22 cellular contexts compared by ENCODE assay signal in the genomic region with DNA sequence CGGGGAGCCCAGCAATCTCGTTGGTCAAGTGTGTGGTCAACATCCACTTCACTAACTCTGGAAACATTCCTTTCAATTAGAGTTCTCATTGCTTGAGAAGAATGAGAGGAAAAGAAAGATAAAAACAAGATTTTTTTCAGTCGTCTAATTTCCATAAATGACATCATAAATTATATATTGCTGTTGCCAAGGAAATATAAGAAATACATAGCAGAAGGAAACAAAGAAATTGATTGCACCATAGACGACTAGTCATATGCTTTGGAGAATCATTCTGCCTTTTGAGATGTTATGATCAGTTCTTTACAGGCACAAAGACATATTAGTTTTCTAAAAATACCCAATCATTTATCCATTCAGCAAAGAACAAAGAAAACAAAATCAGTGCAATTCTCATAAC. TPM values are rescaled to one million over a fixed set of nuclear protein-coding genes. Genes with fewer than 3 reads are reported as not detected.
DNase-seq lines count a peak whose midpoint lies in the region; ATAC-seq, FAIRE-seq and TF ChIP-seq lines count a peak whose summit lies in the region.
"Had no signal": no experiment of that assay in that cellular context is flagged by ENCODE, and none has a peak within 500 bp of the region (broad histone marks: within the 10 kb centered on the region; RNA-seq: fewer than 3 reads in every experiment).

No MANE protein-coding gene starts in this region.

- no peaks in the 10 kb centered on the region for H3K27me3 Mint-ChIP-seq in CD14-positive monocyte (ENCODE audit: low read depth in 3 of 3)
- H3K27me3 Mint-ChIP-seq: activated CD4-positive, alpha-beta T cell treated with anti-CD3 and anti-CD28 coated beads, Interleukin-2, amount 10 ng/mL, durations not matched to agents 7 days and 5 days had no signal

- peaks cover 41% of the 10 kb centered on the region for H3K4me1 Mint-ChIP-seq in CD14-positive monocyte

- H3K36me3 ChIP-seq in bronchial epithelial cell (ENCODE audit: control insufficient read depth, insufficient read depth, low read length) (no peaks in the 10 kb centered on the region), stomach (no peaks in the 10 kb centered on the region)

- intact Hi-C loops in CD14-positive monocyte (cut with micrococcal nuclease) (no loop called here), stomach (cut with DNase I; ENCODE audit: low total_unique reads) (no loop called here)

- H3K4me3 Mint-ChIP-seq in CD14-positive monocyte: no peak overlapping the region
- H3K4me3 Mint-ChIP-seq: activated CD4-positive, alpha-beta T cell treated with anti-CD3 and anti-CD28 coated beads, Interleukin-2, amount 10 ng/mL, durations not matched to agents 7 days and 5 days had no signal

- TF ChIP-seq CTCF in CD14-positive monocyte (IDR thresholded peaks at IDR 0.05) (no peak), bronchial epithelial cell (IDR thresholded peaks at IDR 0.05; ENCODE audit: insufficient read depth, low read length, severe bottlenecking) (no peak), stomach (IDR thresholded peaks at IDR 0.05) (no peak)

- 55 to 68% (median 65%) methylated on average over 4 of the region's 4 CpGs for WGBS in stomach, 5 donors

- H3K9me3 ChIP-seq in stomach: no peaks in the 10 kb centered on the region

- H3K9me3 Mint-ChIP-seq in CD14-positive monocyte: peaks cover 0 to 7% (median 0%) of the 10 kb centered on the region in 7 donors

- FAIRE-seq in bronchial epithelial cell (lab: Jason Lieb, UNC): no peak
- FAIRE-seq: G401.6 had no signal

- ATAC-seq in GM19023 (IDR thresholded peaks at IDR 0.05; ENCODE audit: unreplicated experiment): no peak

- TF ChIP-seq EP300 in stomach (IDR thresholded peaks at IDR 0.05): no peak

- H3K4me3 ChIP-seq in bronchial epithelial cell (ENCODE audit: low read depth, low read length) (no peak overlapping the region), stomach (no peak overlapping the region)

- H3K36me3 Mint-ChIP-seq in CD14-positive monocyte: no peaks in the 10 kb centered on the region

- TF ChIP-seq POLR2A in stomach (IDR thresholded peaks at IDR 0.05): no peak

- H3K27me3 ChIP-seq in bronchial epithelial cell (ENCODE audit: control insufficient read depth, insufficient read depth, low read length) (no peaks in the 10 kb centered on the region), layer of hippocampus (ENCODE audit: control insufficient read depth, insufficient read depth, low read length) (no peaks in the 10 kb centered on the region), stomach (no peaks in the 10 kb centered on the region)

- H3K27ac ChIP-seq in layer of hippocampus (ENCODE audit: low read depth, low read length) (peak overlapping the region; percentile 7), stomach (peak overlapping the region in 4 of 5 donors; percentile 21 to 74 (median 68))

- DNase-seq in CD14-positive monocyte (ENCODE audit: low spot score): no peak
- DNase-seq in bronchial epithelial cell (ENCODE audit: low read depth): peak; percentile 56
- DNase-seq in stomach: no peak
- DNase-seq in superior temporal gyrus (ENCODE audit: extremely low spot score): no peak
- no peak for DNase-seq in KG1 (lab: John Stamatoyannopoulos, UW)
- no peak for DNase-seq in HuH-7 (ENCODE audit: low spot score)
- DNase-seq: activated CD4-positive, alpha-beta T cell treated with anti-CD3 and anti-CD28 coated beads, Interleukin-2, amount 10 ng/mL, durations not matched to agents 7 days and 5 days; activated CD8-positive, alpha-beta memory T cell treated with anti-CD3 and anti-CD28 coated beads, Interleukin-2, amount 50 U/mL, for 4 hours; activated effector memory CD4-positive, alpha-beta T cell treated with anti-CD3 and anti-CD28 coated beads, Interleukin-2, amount 50 U/mL, for 16 hours; amniotic stem cell; foreskin melanocyte; NCI-H774; occipital lobe; SHP77; stimulated activated naive CD4-positive, alpha-beta T cell treated with Interleukin-2 at 50 U/mL for 16 hours had no signal

- peaks cover 0 to 31% (median 4%) of the 10 kb centered on the region in 4 donors for H3K4me1 ChIP-seq in stomach

- H3K27ac Mint-ChIP-seq in CD14-positive monocyte: peak overlapping the region; percentile 55 to 91 (median 80)
- H3K27ac Mint-ChIP-seq: activated CD4-positive, alpha-beta T cell treated with anti-CD3 and anti-CD28 coated beads, Interleukin-2, amount 10 ng/mL, durations not matched to agents 7 days and 5 days had no signal

RNA-seq across cellular contexts. Expression of a gene that starts 0.7 kb away (rescaled TPM):
- polyA plus RNA-seq in CD14-positive monocyte (not detected), stomach (1 to 10 TPM in 2 of 3 donors, under 1 TPM in 1; 0.68 to 2.1 (median 1.4) TPM)
- total RNA-seq in bronchial epithelial cell (not detected in 2 replicates), stomach (10 to 100 TPM in 2 of 5 donors, 1 to 10 TPM in 2, under 1 TPM in 1; 0.87 to 73.2 (median 6.2) TPM)
- total RNA-seq: activated CD4-positive, alpha-beta T cell treated with anti-CD3 and anti-CD28 coated beads, Interleukin-2, amount 10 ng/mL, durations not matched to agents 7 days and 5 days; H4; HT-29; LHCN-M2; T-helper 1 cell treated with Interleukin-12 subunit alpha and Interleukin-12 subunit beta and Interleukin-4 antibody, amounts not matched to agents 30 ng/mL and 1 ng/mL, for 36 hours had no signal

RNA-seq across cellular contexts. Expression of a gene that starts 42.6 kb away (rescaled TPM):
- polyA plus RNA-seq in CD14-positive monocyte (1 to 10 TPM; 1.9 to 2.5 TPM), stomach (10 to 100 TPM in 2 of 3 donors, 1 to 10 TPM in 1; 5.7 to 12.7 (median 11.4) TPM)
- total RNA-seq in bronchial epithelial cell (5.5 and 5.8 TPM in 2 replicates), stomach (10 to 100 TPM; 12.5 to 32.7 (median 16.5) TPM)
- total RNA-seq: activated CD4-positive, alpha-beta T cell treated with anti-CD3 and anti-CD28 coated beads, Interleukin-2, amount 10 ng/mL, durations not matched to agents 7 days and 5 days; T-helper 1 cell treated with Interleukin-12 subunit alpha and Interleukin-12 subunit beta and Interleukin-4 antibody, amounts not matched to agents 30 ng/mL and 1 ng/mL, for 36 hours had no signal
